20 cellular contexts compared by ENCODE assay signal in genomic region chr21:33898546-33898945, GRCh38. TPM values are rescaled to one million over a fixed set of nuclear protein-coding genes. Genes with fewer than 3 reads are reported as not detected.
DNase-seq lines count a peak whose midpoint lies in the region; ATAC-seq and TF ChIP-seq lines count a peak whose summit lies in the region.
"Had no signal": no experiment of that assay in that cellular context is flagged by ENCODE, and none has a peak within 500 bp of the region (broad histone marks: within the 10 kb centered on the region; RNA-seq: fewer than 3 reads in every experiment).

No MANE protein-coding gene starts in this region.

- no peak overlapping the region for H3K14ac ChIP-seq in mesenchymal stem cell (ENCODE audit: low read length in 2 of 2)

- no peaks in the 10 kb centered on the region for H3K79me1 ChIP-seq in mesenchymal stem cell (replicated peaks; ENCODE audit: low read length, poor library complexity, severe bottlenecking)

- no peak overlapping the region for H3K4me3 ChIP-seq in GM23248
- no peak overlapping the region for H3K4me3 ChIP-seq in astrocyte of the spinal cord (ENCODE audit: low read depth, low read length)
- H3K4me3 ChIP-seq in mesenchymal stem cell (ENCODE audit: insufficient read depth in 1 of 2, low read depth in 1 of 2, low read length in 2 of 2) = no peak overlapping the region
- no peak overlapping the region for H3K4me3 ChIP-seq in thoracic aorta
- H3K4me3 ChIP-seq: A549, HAP-1, K562 had no signal

- no peak overlapping the region for H2BK12ac ChIP-seq in mesenchymal stem cell (ENCODE audit: low read length in 2 of 2)

- H3K79me2 ChIP-seq in GM23248 (ENCODE audit: insufficient read depth) = no peaks in the 10 kb centered on the region

- no peak overlapping the region for H3K27ac Mint-ChIP-seq in stimulated activated memory B cell treated with anti-CD40 and anti-IgM and Interleukin-4, amounts not matched to agents 10 μg/mL and 1 μg/mL and 100 μg/mL, for 72 hours
- H3K27ac Mint-ChIP-seq: CD14-positive monocyte had no signal

- H3K4ac ChIP-seq in mesenchymal stem cell (ENCODE audit: low read depth in 1 of 2, low read length in 2 of 2) = no peak overlapping the region

- H3K9me3 ChIP-seq in GM23248 (ENCODE audit: low read depth) (no peaks in the 10 kb centered on the region), mesenchymal stem cell (ENCODE audit: control insufficient read depth, low read length) (no peaks in the 10 kb centered on the region), thoracic aorta (no peaks in the 10 kb centered on the region)
- H3K9me3 ChIP-seq: A549, HAP-1 had no signal

- peaks cover 31% of the 10 kb centered on the region for H3K36me3 Mint-ChIP-seq in stimulated activated memory B cell treated with anti-CD40 and anti-IgM and Interleukin-4, amounts not matched to agents 10 μg/mL and 1 μg/mL and 100 μg/mL, for 72 hours

- no peak overlapping the region for H3K4me2 ChIP-seq in GM23248 (ENCODE audit: unreplicated experiment)
- H3K4me2 ChIP-seq in mesenchymal stem cell (ENCODE audit: low read length, poor library complexity, severe bottlenecking) = no peak overlapping the region
- H3K4me2 ChIP-seq: A549 had no signal

- H3K4me1 ChIP-seq in GM23248 (ENCODE audit: insufficient read depth) = peaks cover 22% of the 10 kb centered on the region
- peaks cover 22% of the 10 kb centered on the region for H3K4me1 ChIP-seq in mesenchymal stem cell (ENCODE audit: control insufficient read depth, insufficient read depth, low read depth, low read length)
- H3K4me1 ChIP-seq in thoracic aorta (ENCODE audit: control insufficient read depth in 1 of 2, low read depth in 2 of 2) = peaks cover 14 to 40% of the 10 kb centered on the region in 2 donors

- no peak overlapping the region for H3K18ac ChIP-seq in mesenchymal stem cell (ENCODE audit: low read depth in 1 of 2, low read length in 2 of 2)

- H3K9ac ChIP-seq in GM23248 (no peak overlapping the region), mesenchymal stem cell (ENCODE audit: low read length) (no peak overlapping the region)

- peaks cover 20% of the 10 kb centered on the region for H3F3A ChIP-seq in GM23248 (ENCODE audit: insufficient read depth)

- no peak overlapping the region for H2AK5ac ChIP-seq in mesenchymal stem cell (ENCODE audit: low read length, severe bottlenecking)

- H4K20me1 ChIP-seq in GM23248 (ENCODE audit: insufficient read depth) = no peaks in the 10 kb centered on the region

- H2BK120ac ChIP-seq in mesenchymal stem cell (ENCODE audit: low read depth, low read length) = no peak overlapping the region

- H2BK15ac ChIP-seq in mesenchymal stem cell (ENCODE audit: low read depth, poor library complexity, severe bottlenecking) = no peak overlapping the region

- H3K9me2 ChIP-seq in GM23248 (ENCODE audit: insufficient read depth) = no peaks in the 10 kb centered on the region

- H3K27me3 ChIP-seq in GM23248 (replicated peaks; ENCODE audit: insufficient read depth) (no peaks in the 10 kb centered on the region), mesenchymal stem cell (ENCODE audit: control insufficient read depth in 1 of 2, insufficient read depth in 1 of 2, low read length in 2 of 2) (no peaks in the 10 kb centered on the region), thoracic aorta (replicated peaks; ENCODE audit: insufficient read depth) (no peaks in the 10 kb centered on the region)

- H3K36me3 ChIP-seq in GM23248 (ENCODE audit: low read depth) (no peaks in the 10 kb centered on the region), mesenchymal stem cell (ENCODE audit: control insufficient read depth in 1 of 2, insufficient read depth in 2 of 2, low read depth in 1 of 2, low read length in 2 of 2) (peaks cover 24 to 38% of the 10 kb centered on the region in 2 experiments), thoracic aorta (no peaks in the 10 kb centered on the region)

- H3K27me3 Mint-ChIP-seq in stimulated activated memory B cell treated with anti-CD40 and anti-IgM and Interleukin-4, amounts not matched to agents 10 μg/mL and 1 μg/mL and 100 μg/mL, for 72 hours = peaks cover 12% of the 10 kb centered on the region

- H3K23ac ChIP-seq in mesenchymal stem cell (ENCODE audit: low read length in 2 of 2) = no peak overlapping the region

- no peak overlapping the region for H4K8ac ChIP-seq in mesenchymal stem cell (ENCODE audit: low read length)

- no peak overlapping the region for H4K91ac ChIP-seq in mesenchymal stem cell (ENCODE audit: low read length)

- H3K9me3 Mint-ChIP-seq in stimulated activated memory B cell treated with anti-CD40 and anti-IgM and Interleukin-4, amounts not matched to agents 10 μg/mL and 1 μg/mL and 100 μg/mL, for 72 hours = no peaks in the 10 kb centered on the region
- H3K9me3 Mint-ChIP-seq: CD14-positive monocyte had no signal

- H3K4me1 Mint-ChIP-seq in stimulated activated memory B cell treated with anti-CD40 and anti-IgM and Interleukin-4, amounts not matched to agents 10 μg/mL and 1 μg/mL and 100 μg/mL, for 72 hours = peaks cover 10% of the 10 kb centered on the region

- ATAC-seq in thoracic aorta (ENCODE audit: insufficient number of reproducible peaks, low FRiP score, low read depth) (no peak), HG03521 (IDR thresholded peaks at IDR 0.05; ENCODE audit: unreplicated experiment) (no peak)
- no peak for ATAC-seq in stimulated activated memory B cell treated with anti-CD40 and anti-IgM and Interleukin-4, amounts not matched to agents 10 μg/mL and 1 μg/mL and 100 μg/mL, for 72 hours
- ATAC-seq: A549, K562 had no signal

- 77 to 80% methylated on average over 3 of the region's 3 CpGs for WGBS in GM23248 (ENCODE audit: low coverage in 1 of 2, low lambda C conversion rate in 2 of 2, missing lambda C conversion rate in 2 of 2), 2 experiments
- 83% methylated on average over 3 of the region's 3 CpGs for WGBS in mesenchymal stem cell

- no peak overlapping the region for H3K27ac ChIP-seq in GM23248
- peak overlapping the region; percentile 43 for H3K27ac ChIP-seq in mesenchymal stem cell (ENCODE audit: low read length, poor library complexity, severe bottlenecking)
- peak overlapping the region; percentile 79 to 86 for H3K27ac ChIP-seq in thoracic aorta
- H3K27ac ChIP-seq: A549, RWPE1 had no signal

- H2AFZ ChIP-seq in GM23248 = no peak overlapping the region
- no peak overlapping the region for H2AFZ ChIP-seq in mesenchymal stem cell (ENCODE audit: low read depth, low read length)

- TF ChIP-seq CTCF in astrocyte of the spinal cord (IDR thresholded peaks at IDR 0.05; ENCODE audit: low read depth, low read length) (no peak), thoracic aorta (IDR thresholded peaks at IDR 0.05) (no peak)

- peak overlapping the region; percentile 74 for H2BK5ac ChIP-seq in mesenchymal stem cell (ENCODE audit: low read depth, low read length, poor library complexity, severe bottlenecking)

- in situ Hi-C loops in GM23248 (cut with MboI) (no loop called here), astrocyte of the spinal cord (cut with HindIII; ENCODE audit: low sequenced_read_pairs) (no loop called here)

- DNase-seq in GM23248 (peak; percentile 18), astrocyte of the spinal cord (ENCODE audit: low read depth, low spot score) (peak; percentile 44), mesenchymal stem cell (no peak), thoracic aorta (ENCODE audit: low spot score) (no peak), cortex of kidney (lab: John Stamatoyannopoulos, UW) (no peak)
- no peak for DNase-seq in stimulated activated CD4-positive, alpha-beta T cell treated with anti-CD3 and anti-CD28 coated beads, Interleukin-4, amount 100 ng/mL, for 4 hours
- DNase-seq: AML-193, DMS 273 treated with DMSO at 0.1 percent for 48 hours, MV-4-11, NCI-H1417 treated with DMSO at 0.1 percent for 48 hours, NCI-H2029, NCI-H2171 treated with DMSO at 0.1 percent for 48 hours, NCI-H748 treated with DMSO at 0.1 percent for 48 hours had no signal

- H3K4me3 Mint-ChIP-seq in stimulated activated memory B cell treated with anti-CD40 and anti-IgM and Interleukin-4, amounts not matched to agents 10 μg/mL and 1 μg/mL and 100 μg/mL, for 72 hours = no peak overlapping the region
- H3K4me3 Mint-ChIP-seq: CD14-positive monocyte had no signal

RNA-seq across cellular contexts. Expression of gene ATP5PO, which starts 17.1 kb away (rescaled TPM):
- total RNA-seq in GM23248 (2014; rRNA removed; shearing (Covaris generic)) = 91.4 and 122 TPM in 2 replicates
- polyA plus RNA-seq in GM23248 (2016; fragmentation: Nextera tagmentation; extraction: Ambion mirVana) = 236 and 237 TPM in 2 replicates
- polyA plus RNA-seq in mesenchymal stem cell (2013, experiment 1 of 2) = 332 TPM
- 334 TPM for polyA plus RNA-seq in mesenchymal stem cell (2013, experiment 2 of 2)
- total RNA-seq in thoracic aorta = 100 to 1,000 TPM in 1 of 2 donors, 10 to 100 TPM in 1; 97.0 to 130 TPM

Comparison
In these comparisons a context has a peak if more than half of its experiments do, and no peak if none do; other contexts are left out.
1. DNase-seq: peak in GM23248 (single experiment) and astrocyte of the spinal cord (single experiment); none in mesenchymal stem cell (single experiment), thoracic aorta (single experiment), cortex of kidney (single experiment) and stimulated activated CD4-positive, alpha-beta T cell treated with anti-CD3 and anti-CD28 coated beads, Interleukin-4, amount 100 ng/mL, for 4 hours (0 of 2).